9 cellular contexts compared by ENCODE assay signal in genomic region chr7:1664711-1665591, GRCh38. TPM values are rescaled to one million over a fixed set of nuclear protein-coding genes. Genes with fewer than 3 reads are reported as not detected.
DNase-seq lines count a peak whose midpoint lies in the region; ATAC-seq and TF ChIP-seq lines count a peak whose summit lies in the region.
"Had no signal": no experiment of that assay in that cellular context is flagged by ENCODE, and none has a peak within 500 bp of the region (broad histone marks: within the 10 kb centered on the region; RNA-seq: fewer than 3 reads in every experiment).

No MANE protein-coding gene starts in this region.

- peak overlapping the region; percentile 56 for H2AFZ ChIP-seq in osteoblast (ENCODE audit: low read length)

- H3K9me3 ChIP-seq in osteoblast (ENCODE audit: low read depth, low read length) (no peaks in the 10 kb centered on the region), tibial nerve (no peaks in the 10 kb centered on the region)
- H3K9me3 ChIP-seq: neutrophil had no signal

- no peak for ATAC-seq in GM18870 (IDR thresholded peaks at IDR 0.05; ENCODE audit: unreplicated experiment)

- DNase-seq in activated gamma-delta T cell treated with Interleukin-2 at 50 U/mL for 16 hours (peak; percentile 45), activated gamma-delta T cell (lab: John Stamatoyannopoulos, UW) (no peak), NCI-H82 (lab: John Stamatoyannopoulos, UW) (peak; percentile 84), germinal center (ENCODE audit: low spot score) (peak; percentile 73), osteoblast (ENCODE audit: insufficient read length, low spot score, missing footprints) (peak; percentile 99), tibial nerve (ENCODE audit: low spot score in 2 of 2) (peak in 1 of 2 donors; percentile 50)
- peak; percentile 79 for DNase-seq in activated effector memory CD4-positive, alpha-beta T cell treated with anti-CD3 and anti-CD28 coated beads, Interleukin-2, amount 50 U/mL, for 16 hours

- H3K4me3 ChIP-seq in osteoblast (ENCODE audit: insufficient read depth, low read length) (peak overlapping the region; percentile 72), tibial nerve (peak overlapping the region; percentile 33 to 58 (median 52))

- peak overlapping the region; percentile 82 for H3K4me2 ChIP-seq in osteoblast (ENCODE audit: insufficient read depth, low read length)

- H4K20me1 ChIP-seq in osteoblast (ENCODE audit: insufficient read depth, low read length): no peaks in the 10 kb centered on the region

- H3K36me3 ChIP-seq in osteoblast (ENCODE audit: insufficient read depth, low read length): no peaks in the 10 kb centered on the region
- H3K36me3 ChIP-seq in tibial nerve: no peaks in the 10 kb centered on the region
- H3K36me3 ChIP-seq: neutrophil had no signal

- H3K27me3 ChIP-seq in osteoblast (ENCODE audit: insufficient read depth, low read length): peaks cover 18% of the 10 kb centered on the region
- peaks cover 7 to 85% of the 10 kb centered on the region in 2 donors for H3K27me3 ChIP-seq in tibial nerve

- TF ChIP-seq CTCF in osteoblast (IDR thresholded peaks at IDR 0.05; ENCODE audit: extremely low read depth, low read depth, low read length) (peak; percentile 54), tibial nerve (IDR thresholded peaks at IDR 0.05) (peak; percentile 62 to 76 (median 71))

- WGBS in tibial nerve, 2 donors: 0% methylated on average over 31 to 41 of the region's 101 CpGs

- no peak for TF ChIP-seq POLR2A in tibial nerve (IDR thresholded peaks at IDR 0.05)

- H3K27ac ChIP-seq in osteoblast (ENCODE audit: low read depth, low read length) (no peak overlapping the region), tibial nerve (peak overlapping the region in 2 of 4 donors; percentile 3 to 12)
- H3K27ac ChIP-seq: neutrophil had no signal

- no peaks in the 10 kb centered on the region for H3K79me2 ChIP-seq in osteoblast (ENCODE audit: insufficient read depth, low read length)

- no peaks in the 10 kb centered on the region for H3K4me1 ChIP-seq in osteoblast (ENCODE audit: insufficient read depth, low read length)
- peaks cover 0 to 52% (median 36%) of the 10 kb centered on the region in 4 donors for H3K4me1 ChIP-seq in tibial nerve

- no peak for TF ChIP-seq EP300 in tibial nerve (IDR thresholded peaks at IDR 0.05)

RNA-seq across cellular contexts. Expression of gene ELFN1, which starts 5.1 kb away (rescaled TPM):
- total RNA-seq in osteoblast: 12.7 and 14.1 TPM in 2 replicates
- 1 to 10 TPM in 2 of 4 donors, under 1 TPM in 2; 0.21 to 2.4 (median 1.5) TPM for total RNA-seq in tibial nerve
